ENCODE assay signal across 24 cellular contexts in genomic region chr16:5234295-5235050, GRCh38.
DNase-seq lines count a peak whose midpoint lies in the region; ATAC-seq, FAIRE-seq and TF ChIP-seq lines count a peak whose summit lies in the region.
"Had no signal": no experiment of that assay in that cellular context is flagged by ENCODE, and none has a peak within 500 bp of the region (broad histone marks: within the 10 kb centered on the region; RNA-seq: fewer than 3 reads in every experiment).

No MANE protein-coding gene starts in this region.

- H3K9me3 ChIP-seq in H1 (ENCODE audit: insufficient read depth in 2 of 2, low read depth in 1 of 2, low read length in 1 of 2): no peaks in the 10 kb centered on the region
- no peaks in the 10 kb centered on the region for H3K9me3 ChIP-seq in sigmoid colon
- H3K9me3 ChIP-seq: Caco-2 had no signal

- H3K27ac Mint-ChIP-seq in GM23338: peak overlapping the region; percentile 53; the same call in 1 of the 2 replicates
- H3K27ac Mint-ChIP-seq: B cell; CD4-positive, alpha-beta T cell; CD8-positive, alpha-beta T cell had no signal

- POLR2A ChIA-PET in H1 (lab: Charles Lee; ENCODE audit: partially characterized antibody): interaction anchor here (0.7 to 1.5 kb wide), 3 partner anchors 18 to 100 kb away, joined by 3 to 4 read pairs (median 3); no protein-coding TSS in a partner anchor

- peaks cover 4% of the 10 kb centered on the region; the same call in 1 of the 2 replicates for H3F3A ChIP-seq in GM23338 (replicated peaks; ENCODE audit: low read depth)

- no peaks in the 10 kb centered on the region for H4K20me1 ChIP-seq in GM23338 (replicated peaks; ENCODE audit: insufficient read depth)
- no peaks in the 10 kb centered on the region for H4K20me1 ChIP-seq in H1 (replicated peaks in 1 of 2; ENCODE audit: control insufficient read depth in 1 of 2, insufficient read depth in 2 of 2, low read length in 2 of 2)
- H4K20me1 ChIP-seq: BLaER1 treated with 17β-estradiol and CSF1 and Interleukin-3, amounts not matched to agents 10 nM and 100 nM had no signal

- no peak overlapping the region for H4K5ac ChIP-seq in H1 (ENCODE audit: insufficient read length, low read depth, low read length)

- H2BK12ac ChIP-seq in H1 (ENCODE audit: low read depth, low read length): 0 out of 2 replicates have a peak overlapping the region, but pooled peaks have one; percentile 5

- TF ChIP-seq POLR2A in H1 (IDR thresholded peaks at IDR 0.05; ENCODE audit: control extremely low read depth in 1 of 2, low read depth in 2 of 2, low read length in 2 of 2) (no peak), sigmoid colon (IDR thresholded peaks at IDR 0.05) (no peak)

- peak overlapping the region; percentile 28; the same call in 1 of the 2 replicates for H4K8ac ChIP-seq in H1 (ENCODE audit: extremely low read depth, insufficient read depth, low read length)

- H3K36me3 ChIP-seq in GM23338 (ENCODE audit: insufficient read depth): 0 out of 2 replicates have a peak, but pooled peaks cover 3% of the 10 kb centered on the region
- H3K36me3 ChIP-seq in H7 (replicated peaks; ENCODE audit: control insufficient read depth, insufficient read depth, low read length): no peaks in the 10 kb centered on the region
- no peaks in the 10 kb centered on the region for H3K36me3 ChIP-seq in H1 (ENCODE audit: control insufficient read depth in 2 of 4, insufficient read depth in 4 of 4, low read length in 3 of 4)
- H3K36me3 ChIP-seq in sigmoid colon: no peaks in the 10 kb centered on the region
- H3K36me3 ChIP-seq: BLaER1 treated with 17β-estradiol and CSF1 and Interleukin-3, amounts not matched to agents 10 nM and 100 nM had no signal

- no peak overlapping the region for H3K56ac ChIP-seq in H1 (replicated peaks; ENCODE audit: insufficient read length, low read depth, low read length)

- ATAC-seq in GM23338 (peak; percentile 47), HG03442 (IDR thresholded peaks at IDR 0.05; ENCODE audit: unreplicated experiment) (no peak)
- ATAC-seq: CD8-positive, alpha-beta T cell had no signal

- no peaks in the 10 kb centered on the region for H3K23me2 ChIP-seq in H1 (ENCODE audit: low read depth, low read length)

- peaks cover 18% of the 10 kb centered on the region for H3K9me3 Mint-ChIP-seq in GM23338
- H3K9me3 Mint-ChIP-seq: CD4-positive, alpha-beta T cell had no signal

- no peak overlapping the region for H3K4me3 Mint-ChIP-seq in GM23338
- H3K4me3 Mint-ChIP-seq: B cell; CD4-positive, alpha-beta T cell; CD8-positive, alpha-beta T cell had no signal

- 0 out of 2 replicates have a peak, but pooled peaks cover 2% of the 10 kb centered on the region for H3K79me1 ChIP-seq in H1 (ENCODE audit: low read depth, low read length)

- H3K4ac ChIP-seq in H1 (replicated peaks; ENCODE audit: insufficient read length, low read depth, low read length): no peak overlapping the region

- peak overlapping the region; percentile 71; the same call in 1 of the 2 replicates for H2BK5ac ChIP-seq in H1 (ENCODE audit: low read depth, low read length)

- no peak overlapping the region for H3K23ac ChIP-seq in H1 (ENCODE audit: insufficient read length)

- peak; percentile 31 for DNase-seq in GM23338 (ENCODE audit: low spot score)
- peak; percentile 55 for DNase-seq in H7
- no peak for DNase-seq in H1 (ENCODE audit: low read depth in 1 of 2, low spot score in 2 of 2)
- DNase-seq in sigmoid colon: peak; percentile 22
- no peak for DNase-seq in T-helper 2 cell
- DNase-seq in HCEC 1CT: no peak
- DNase-seq: 8988T; ACHN; AML-193; Caco-2; Calu3; CD4-positive, alpha-beta T cell; CD8-positive, alpha-beta T cell; DMS79 treated with DMSO at 0.1 percent for 48 hours; GF-D8 had no signal

- no peaks in the 10 kb centered on the region for H3K9me2 ChIP-seq in GM23338 (ENCODE audit: insufficient read depth)

- H2AK5ac ChIP-seq in H1 (ENCODE audit: low read depth, low read length): 0 out of 2 replicates have a peak overlapping the region, but pooled peaks have one; percentile 24

- peak in 1 of 2 experiments; percentile 27; a peak in 1 of 4 replicates for TF ChIP-seq CTCF in GM23338 (conservative IDR thresholded peaks at IDR 0.05; ENCODE audit: low read depth in 2 of 2)
- no peak for TF ChIP-seq CTCF in H1 (IDR thresholded peaks at IDR 0.05; ENCODE audit: control extremely low read depth in 1 of 3, insufficient read depth in 1 of 3, low read depth in 1 of 3, low read length in 3 of 3)
- TF ChIP-seq CTCF in sigmoid colon (IDR thresholded peaks at IDR 0.05): no peak

- no peak overlapping the region for H4K91ac ChIP-seq in H1 (replicated peaks; ENCODE audit: insufficient read length, low read length)

- no peak overlapping the region for H2BK20ac ChIP-seq in H1 (ENCODE audit: low read length)

- H3K18ac ChIP-seq in H1 (ENCODE audit: extremely low read depth, low read length): no peak overlapping the region; the same call in none of the 2 replicates

- H3K4me3 ChIP-seq in GM23338: no peak overlapping the region
- no peak overlapping the region for H3K4me3 ChIP-seq in H7 (ENCODE audit: insufficient read depth, low read depth, low read length)
- H3K4me3 ChIP-seq in H1 (ENCODE audit: extremely low read depth in 1 of 4, insufficient read depth in 2 of 4, low read depth in 3 of 4, low read length in 4 of 4): no peak overlapping the region
- no peak overlapping the region for H3K4me3 ChIP-seq in sigmoid colon
- H3K4me3 ChIP-seq: BLaER1 treated with 17β-estradiol and CSF1 and Interleukin-3, amounts not matched to agents 10 nM and 100 nM had no signal

- 85% methylated on average over 21 of the region's 21 CpGs; no CpG with 5 or more reads in 1 of the 2 experiments for WGBS in H1 (ENCODE audit: extremely low coverage in 1 of 2, insufficient coverage in 1 of 2, insufficient read length in 1 of 2, insufficient replicate concordance in 2 of 2, low coverage in 1 of 2, low lambda C conversion rate in 2 of 2, missing lambda C conversion rate in 1 of 2), 2 experiments
- 79 to 88% methylated on average over 21 of the region's 21 CpGs for WGBS in sigmoid colon, 2 donors

- TF ChIP-seq EP300 in H1 (IDR thresholded peaks at IDR 0.05; ENCODE audit: borderline replicate concordance in 1 of 2, low read depth in 2 of 2, low read length in 2 of 2) (no peak), sigmoid colon (IDR thresholded peaks at IDR 0.05) (no peak)

- intact Hi-C loops in sigmoid colon (cut with DNase I): loop anchor here (5.0 kb wide), 2 partner anchors 258 to 383 kb away; no protein-coding TSS in a partner anchor

- H3K79me2 ChIP-seq in GM23338 (replicated peaks; ENCODE audit: insufficient read depth): no peaks in the 10 kb centered on the region
- H3K79me2 ChIP-seq in H1 (ENCODE audit: control insufficient read depth in 1 of 2, insufficient read depth in 2 of 2, low read length in 2 of 2): no peaks in the 10 kb centered on the region

- peaks cover 32% of the 10 kb centered on the region for H3K27me3 Mint-ChIP-seq in GM23338 (ENCODE audit: insufficient read depth, low read depth, poor library complexity)

- peak overlapping the region; percentile 99; the same call in 1 of the 2 replicates for H2BK15ac ChIP-seq in H1 (ENCODE audit: low read length)

- TF ChIP-seq RAD21 in H1 (IDR thresholded peaks at IDR 0.05 in 1 of 2, conservative IDR thresholded peaks at IDR 0.05 in 1 of 2; ENCODE audit: low read depth in 2 of 2, low read length in 2 of 2): no peak; a peak in 1 of 4 replicates

- peaks cover 17% of the 10 kb centered on the region for H3K36me3 Mint-ChIP-seq in GM23338 (ENCODE audit: low read depth)
- H3K36me3 Mint-ChIP-seq: CD8-positive, alpha-beta T cell had no signal

- H3K4me1 ChIP-seq in GM23338 (ENCODE audit: insufficient read depth) (no peaks in the 10 kb centered on the region), H1 (replicated peaks in 1 of 4; ENCODE audit: control insufficient read depth in 3 of 4, insufficient read depth in 4 of 4, low read length in 3 of 4) (peaks cover 0 to 4% (median 2%) of the 10 kb centered on the region in 4 experiments; a peak in 4 of 7 replicates), sigmoid colon (no peaks in the 10 kb centered on the region)
- H3K4me1 ChIP-seq: Caco-2 had no signal

- H3K4me2 ChIP-seq in GM23338 (no peak overlapping the region), H1 (ENCODE audit: insufficient read depth in 1 of 2, low read depth in 2 of 2, low read length in 2 of 2) (no peak overlapping the region)
- H3K4me2 ChIP-seq: BLaER1 treated with 17β-estradiol and CSF1 and Interleukin-3, amounts not matched to agents 10 nM and 100 nM had no signal

- H2AFZ ChIP-seq in GM23338: peak overlapping the region; percentile 76
- no peak overlapping the region for H2AFZ ChIP-seq in H1 (ENCODE audit: low read length)

- H3K27ac ChIP-seq in GM23338 (ENCODE audit: low read depth): no peak overlapping the region
- no peak overlapping the region for H3K27ac ChIP-seq in H1 (ENCODE audit: low read depth, low read length)
- H3K27ac ChIP-seq in sigmoid colon: no peak overlapping the region
- H3K27ac ChIP-seq: BLaER1 treated with 17β-estradiol and CSF1 and Interleukin-3, amounts not matched to agents 10 nM and 100 nM; C4-2B had no signal

- H3K27me3 ChIP-seq in GM23338 (ENCODE audit: insufficient read depth) (no peaks in the 10 kb centered on the region), H7 (ENCODE audit: control insufficient read depth, insufficient read depth, low read length) (peaks cover 5% of the 10 kb centered on the region), H1 (replicated peaks in 1 of 4; ENCODE audit: control insufficient read depth in 3 of 4, extremely low read depth in 1 of 4, insufficient read depth in 3 of 4, low read length in 3 of 4) (peaks cover 0 to 3% (median 0%) of the 10 kb centered on the region in 4 experiments; a peak in 1 of 7 replicates), sigmoid colon (peaks cover 0 to 6% (median 0%) of the 10 kb centered on the region in 3 donors)

- CTCF ChIA-PET in H1 (lab: Charles Lee; ENCODE audit: partially characterized antibody): interaction anchor here (0.6 to 4.9 kb wide), 9 partner anchors 10 to 532 kb away, joined by 3 to 23 read pairs (median 3); no protein-coding TSS in a partner anchor

- peaks cover 17% of the 10 kb centered on the region for H3K4me1 Mint-ChIP-seq in GM23338

- no peak overlapping the region for H3K9ac ChIP-seq in H1 (replicated peaks in 1 of 4; ENCODE audit: extremely low read depth in 1 of 4, low read depth in 3 of 4, low read length in 3 of 4)
- H3K9ac ChIP-seq: BLaER1 treated with 17β-estradiol and CSF1 and Interleukin-3, amounts not matched to agents 10 nM and 100 nM had no signal

- H3K14ac ChIP-seq in H1 (ENCODE audit: insufficient read length): no peak overlapping the region

- FAIRE-seq in H1 (lab: Jason Lieb, UNC): no peak
- FAIRE-seq: A204.1, D721Med, G401.6, GM12891, GM19239 had no signal

- no peak overlapping the region for H2BK120ac ChIP-seq in H1 (replicated peaks; ENCODE audit: low read depth, low read length)

TF ChIP-seq in GM23338, 12 proteins besides CTCF, POLR2A, EP300 and RAD21 (continues in another document):
- TF ChIP-seq JUNB (IDR thresholded peaks at IDR 0.05; ENCODE audit: unreplicated experiment) (no peak), STAT1 (IDR thresholded peaks at IDR 0.05; ENCODE audit: unreplicated experiment) (no peak), ZNF331 (CRISPR knock-in tag; IDR thresholded peaks at IDR 0.05; ENCODE audit: low read depth) (no peak)

TF ChIP-seq in H1, 55 proteins besides CTCF, POLR2A, EP300 and RAD21 (continues in another document):
- no peak for TF ChIP-seq SP4 (IDR thresholded peaks at IDR 0.05; ENCODE audit: low read length)

Comparison
In these comparisons a context has a peak if more than half of its experiments do, and no peak if none do; other contexts are left out.
1. DNase-seq: peak in GM23338 (single experiment), H7 (single experiment) and sigmoid colon (single experiment); none in H1 (0 of 2), T-helper 2 cell (0 of 5) and HCEC 1CT (single experiment).